In genomic region chr10:34156781-34157425, GRCh38 we compare ENCODE assay signal across 11 cellular contexts.
DNase-seq lines count a peak whose midpoint lies in the region; FAIRE-seq and TF ChIP-seq lines count a peak whose summit lies in the region.
"Had no signal": no experiment of that assay in that cellular context is flagged by ENCODE, and none has a peak within 500 bp of the region (broad histone marks: within the 10 kb centered on the region; RNA-seq: fewer than 3 reads in every experiment).

No MANE protein-coding gene starts in this region.

- peaks cover 10% of the 10 kb centered on the region for H3K4me1 ChIP-seq in suprapubic skin
- H3K4me1 ChIP-seq: left lung had no signal

- FAIRE-seq in HTR-8/SVneo (lab: Jason Lieb, UNC) (peak; percentile 91), GM19239 (lab: Jason Lieb, UNC) (no peak)

- H3K4me3 Mint-ChIP-seq in MCF 10A (ENCODE audit: unreplicated experiment) = peak overlapping the region; percentile 7

- H3K9me3 ChIP-seq in suprapubic skin = no peaks in the 10 kb centered on the region
- H3K9me3 ChIP-seq: left lung had no signal

- H3K27me3 Mint-ChIP-seq in MCF 10A (ENCODE audit: insufficient read depth, unreplicated experiment) = no peaks in the 10 kb centered on the region

- no peaks in the 10 kb centered on the region for H3K36me3 ChIP-seq in suprapubic skin
- H3K36me3 ChIP-seq: left lung had no signal

- intact Hi-C loops in MCF 10A (cut with micrococcal nuclease) = loop anchor here (1.0 to 10.0 kb wide), 3 partner anchors 478 to 827 kb away; partner anchors contain the start of gene NRP1

- H3K4me1 Mint-ChIP-seq in MCF 10A (ENCODE audit: insufficient read depth, unreplicated experiment) = peaks cover 27% of the 10 kb centered on the region

- 41% methylated on average over 6 of the region's 6 CpGs for WGBS in suprapubic skin

- no peak for TF ChIP-seq EP300 in suprapubic skin (IDR thresholded peaks at IDR 0.05)

- H3K36me3 Mint-ChIP-seq in MCF 10A (ENCODE audit: insufficient read depth, unreplicated experiment) = no peaks in the 10 kb centered on the region

- no peaks in the 10 kb centered on the region for H3K27me3 ChIP-seq in suprapubic skin
- H3K27me3 ChIP-seq: left lung had no signal

- H3K27ac Mint-ChIP-seq in MCF 10A (ENCODE audit: low read depth, unreplicated experiment) = peak overlapping the region; percentile 57
- H3K27ac Mint-ChIP-seq: activated T-helper 2 cell treated with anti-CD3 and anti-CD28 coated beads, Interferon-gamma antibody, Interleukin-2, Interleukin-4, amounts not matched to agents 10 μg/mL and 5 μg/mL and 100 μg/mL, durations not matched to agents 14 hours and 24 hours and 36 hours had no signal

- peak; percentile 12 for DNase-seq in HTR-8/SVneo (ENCODE audit: insufficient read length, low spot score)
- DNase-seq in MCF 10A (ENCODE audit: unreplicated experiment) = peak; percentile 74
- DNase-seq in inferior parietal cortex (ENCODE audit: extremely low spot score) = peak; percentile 28
- DNase-seq in suprapubic skin (ENCODE audit: low spot score in 2 of 2) = no peak
- DNase-seq in SIG-M5 (lab: John Stamatoyannopoulos, UW) = no peak
- no peak for DNase-seq in GM19239 (ENCODE audit: insufficient read length, low spot score)
- no peak for DNase-seq in activated CD4-positive, alpha-beta T cell treated with anti-CD3 and anti-CD28 coated beads, Interleukin-2, amount 50 U/mL, for 48 hours
- DNase-seq: central memory CD4-positive, alpha-beta T cell; left lung; NCI-H446 treated with DMSO at 0.1 percent for 48 hours had no signal

- H3K9me3 Mint-ChIP-seq in MCF 10A (ENCODE audit: unreplicated experiment) = no peaks in the 10 kb centered on the region
- H3K9me3 Mint-ChIP-seq: activated T-helper 2 cell treated with anti-CD3 and anti-CD28 coated beads, Interferon-gamma antibody, Interleukin-2, Interleukin-4, amounts not matched to agents 10 μg/mL and 5 μg/mL and 100 μg/mL, durations not matched to agents 14 hours and 24 hours and 36 hours had no signal

- BruUV-seq in MCF 10A (replicated peaks; lab: Mats Ljungman, UMichigan) = no TSS peak

- TF ChIP-seq CTCF in MCF 10A (IDR thresholded peaks at IDR 0.05; ENCODE audit: unreplicated experiment) (peak; percentile 20), suprapubic skin (IDR thresholded peaks at IDR 0.05) (peak in 1 of 2 donors; percentile 6)

- no peak for TF ChIP-seq POLR2A in suprapubic skin (IDR thresholded peaks at IDR 0.05)

- peak overlapping the region; percentile 17 for H3K27ac ChIP-seq in suprapubic skin
- H3K27ac ChIP-seq: left lung had no signal

- POLR2A ChIA-PET in MCF 10A (lab: Yijun Ruan, JAX) = interaction anchor here (0.5 to 1.3 kb wide), 6 partner anchors 9 to 1247 kb away, joined by 3 to 6 read pairs (median 4); no protein-coding TSS in a partner anchor

- H3K4me3 ChIP-seq in suprapubic skin = no peak overlapping the region
- H3K4me3 ChIP-seq: left lung had no signal

- CTCF ChIA-PET in MCF 10A (lab: Yijun Ruan, JAX) = interaction anchor here (0.7 to 1.1 kb wide), 2 partner anchors 15 to 1000 kb away, joined by 3 read pairs; no protein-coding TSS in a partner anchor

Comparison
In these comparisons a context has a peak if more than half of its experiments do, and no peak if none do; other contexts are left out.
1. DNase-seq: peak in HTR-8/SVneo (single experiment), MCF 10A (single experiment) and inferior parietal cortex (single experiment); none in suprapubic skin (0 of 2), SIG-M5 (single experiment), GM19239 (single experiment) and activated CD4-positive, alpha-beta T cell treated with anti-CD3 and anti-CD28 coated beads, Interleukin-2, amount 50 U/mL, for 48 hours (0 of 2).